Comparison of ENCODE assay signal across 9 cellular contexts in genomic region chr12:113479578-113480335, GRCh38. TPM values are rescaled to one million over a fixed set of nuclear protein-coding genes. Genes with fewer than 3 reads are reported as not detected.
DNase-seq lines count a peak whose midpoint lies in the region; TF ChIP-seq lines count a peak whose summit lies in the region.
"Had no signal": no experiment of that assay in that cellular context is flagged by ENCODE, and none has a peak within 500 bp of the region (broad histone marks: within the 10 kb centered on the region; RNA-seq: fewer than 3 reads in every experiment).

No MANE protein-coding gene starts in this region.

- CTCF ChIA-PET in OCI-LY7 (lab: Charles Lee; ENCODE audit: unreplicated experiment), result no interaction called here

- H3K4me2 ChIP-seq in OCI-LY7 (ENCODE audit: low read length), result no peak overlapping the region

- no peak overlapping the region for H3K4me3 Mint-ChIP-seq in activated T-helper 1 cell treated with anti-CD3 and anti-CD28 coated beads, Interleukin-12 subunit alpha, Interleukin-12 subunit beta, Interleukin-2, Interleukin-4 antibody, amounts not matched to agents 30 ng/mL and 10 ng/mL and 1 ng/mL, durations not matched to agents 14 hours and 24 hours and 36 hours
- no peak overlapping the region for H3K4me3 Mint-ChIP-seq in stimulated activated naive CD8-positive, alpha-beta T cell treated with anti-CD3 and anti-CD28 coated beads, Interleukin-15, Interleukin-2, amounts not matched to agents 100 ng/mL and 50 ng/mL, for 24 hours

- H3K27ac ChIP-seq in OCI-LY7 (ENCODE audit: low read depth, low read length, poor library complexity, severe bottlenecking), result no peak overlapping the region

- H3K4me3 ChIP-seq in iPS-11a (ENCODE audit: low read depth, low read length) (peak overlapping the region; percentile 20), OCI-LY7 (ENCODE audit: low read depth, low read length, poor library complexity, severe bottlenecking) (no peak overlapping the region)

- no peaks in the 10 kb centered on the region for H3K9me3 Mint-ChIP-seq in activated T-helper 1 cell treated with anti-CD3 and anti-CD28 coated beads, Interleukin-12 subunit alpha, Interleukin-12 subunit beta, Interleukin-2, Interleukin-4 antibody, amounts not matched to agents 30 ng/mL and 10 ng/mL and 1 ng/mL, durations not matched to agents 14 hours and 24 hours and 36 hours
- H3K9me3 Mint-ChIP-seq in stimulated activated naive CD8-positive, alpha-beta T cell treated with anti-CD3 and anti-CD28 coated beads, Interleukin-15, Interleukin-2, amounts not matched to agents 100 ng/mL and 50 ng/mL, for 24 hours, result no peaks in the 10 kb centered on the region

- H3K36me3 Mint-ChIP-seq in activated T-helper 1 cell treated with anti-CD3 and anti-CD28 coated beads, Interleukin-12 subunit alpha, Interleukin-12 subunit beta, Interleukin-2, Interleukin-4 antibody, amounts not matched to agents 30 ng/mL and 10 ng/mL and 1 ng/mL, durations not matched to agents 14 hours and 24 hours and 36 hours (ENCODE audit: low read depth), result peaks cover 5% of the 10 kb centered on the region
- H3K36me3 Mint-ChIP-seq in stimulated activated naive CD8-positive, alpha-beta T cell treated with anti-CD3 and anti-CD28 coated beads, Interleukin-15, Interleukin-2, amounts not matched to agents 100 ng/mL and 50 ng/mL, for 24 hours (ENCODE audit: low read depth), result no peaks in the 10 kb centered on the region

- no peaks in the 10 kb centered on the region for H3K36me3 ChIP-seq in OCI-LY7 (ENCODE audit: insufficient read depth, low read length)

- no peak for TF ChIP-seq CTCF in OCI-LY7 (conservative IDR thresholded peaks at IDR 0.05; ENCODE audit: low read length)

- no peaks in the 10 kb centered on the region; the same call in 1 of the 2 replicates for H4K20me1 ChIP-seq in OCI-LY7 (ENCODE audit: insufficient read depth, low read length)

- intact Hi-C loops in activated T-helper 1 cell treated with anti-CD3 and anti-CD28 coated beads, Interleukin-12 subunit alpha, Interleukin-12 subunit beta, Interleukin-2, Interleukin-4 antibody, amounts not matched to agents 30 ng/mL and 10 ng/mL and 1 ng/mL, durations not matched to agents 14 hours and 24 hours and 36 hours (cut with micrococcal nuclease), result loop anchor here (1.0 to 5.0 kb wide), 2 partner anchors 17 to 928 kb away; partner anchors contain the start of gene TBX5
- intact Hi-C loops in OCI-LY7 (cut with micrococcal nuclease; ENCODE audit: unreplicated experiment), result no loop called here

- POLR2A ChIA-PET in OCI-LY7 (lab: Charles Lee), result no interaction called here

- no TSS peak for BruUV-seq in OCI-LY7 (replicated peaks; lab: Mats Ljungman, UMichigan)

- peaks cover 5% of the 10 kb centered on the region for H3K4me1 Mint-ChIP-seq in activated T-helper 1 cell treated with anti-CD3 and anti-CD28 coated beads, Interleukin-12 subunit alpha, Interleukin-12 subunit beta, Interleukin-2, Interleukin-4 antibody, amounts not matched to agents 30 ng/mL and 10 ng/mL and 1 ng/mL, durations not matched to agents 14 hours and 24 hours and 36 hours (ENCODE audit: low read depth)
- H3K4me1 Mint-ChIP-seq in stimulated activated naive CD8-positive, alpha-beta T cell treated with anti-CD3 and anti-CD28 coated beads, Interleukin-15, Interleukin-2, amounts not matched to agents 100 ng/mL and 50 ng/mL, for 24 hours (ENCODE audit: low read depth), result peaks cover 6% of the 10 kb centered on the region

- no peaks in the 10 kb centered on the region for H3K79me2 ChIP-seq in OCI-LY7 (ENCODE audit: insufficient read depth, low read depth, low read length)

- H2AFZ ChIP-seq in OCI-LY7 (ENCODE audit: low read length), result no peak overlapping the region

- H3K27ac Mint-ChIP-seq in activated T-helper 1 cell treated with anti-CD3 and anti-CD28 coated beads, Interleukin-12 subunit alpha, Interleukin-12 subunit beta, Interleukin-2, Interleukin-4 antibody, amounts not matched to agents 30 ng/mL and 10 ng/mL and 1 ng/mL, durations not matched to agents 14 hours and 24 hours and 36 hours, result peak overlapping the region; percentile 74
- peak overlapping the region; percentile 48 for H3K27ac Mint-ChIP-seq in stimulated activated naive CD8-positive, alpha-beta T cell treated with anti-CD3 and anti-CD28 coated beads, Interleukin-15, Interleukin-2, amounts not matched to agents 100 ng/mL and 50 ng/mL, for 24 hours

- no peaks in the 10 kb centered on the region for H3K9me2 ChIP-seq in OCI-LY7 (ENCODE audit: insufficient read depth, low read length)

- H3K27me3 Mint-ChIP-seq in activated T-helper 1 cell treated with anti-CD3 and anti-CD28 coated beads, Interleukin-12 subunit alpha, Interleukin-12 subunit beta, Interleukin-2, Interleukin-4 antibody, amounts not matched to agents 30 ng/mL and 10 ng/mL and 1 ng/mL, durations not matched to agents 14 hours and 24 hours and 36 hours (ENCODE audit: insufficient read depth), result peaks cover 55% of the 10 kb centered on the region
- peaks cover 80% of the 10 kb centered on the region for H3K27me3 Mint-ChIP-seq in stimulated activated naive CD8-positive, alpha-beta T cell treated with anti-CD3 and anti-CD28 coated beads, Interleukin-15, Interleukin-2, amounts not matched to agents 100 ng/mL and 50 ng/mL, for 24 hours

- H3K4me1 ChIP-seq in OCI-LY7 (ENCODE audit: insufficient read depth, low read length, poor library complexity, severe bottlenecking), result no peaks in the 10 kb centered on the region

- peak; percentile 23 for DNase-seq in activated gamma-delta T cell treated with Interleukin-2 at 50 U/mL for 16 hours
- DNase-seq in activated gamma-delta T cell (lab: John Stamatoyannopoulos, UW), result no peak
- DNase-seq in activated T-helper 1 cell treated with anti-CD3 and anti-CD28 coated beads, Interleukin-12 subunit alpha, Interleukin-12 subunit beta, Interleukin-2, Interleukin-4 antibody, amounts not matched to agents 30 ng/mL and 10 ng/mL and 1 ng/mL, durations not matched to agents 14 hours and 24 hours and 36 hours (ENCODE audit: low spot score), result peak; percentile 10
- DNase-seq in NCI-H1092 (lab: John Stamatoyannopoulos, UW), result no peak
- no peak for DNase-seq in OCI-LY7 (ENCODE audit: low spot score)
- no peak for DNase-seq in NOMO-1 treated with dmso at 0.1 percent for 144 hours (lab: John Stamatoyannopoulos, UW; ENCODE audit: unreplicated experiment)
- DNase-seq: Calu3 had no signal

- H3K9me3 ChIP-seq in OCI-LY7 (ENCODE audit: low read length), result no peaks in the 10 kb centered on the region

RNA-seq across cellular contexts. Expression of gene LHX5, which starts 8.1 kb away (rescaled TPM):
- total RNA-seq in activated T-helper 1 cell treated with anti-CD3 and anti-CD28 coated beads, Interleukin-12 subunit alpha, Interleukin-12 subunit beta, Interleukin-2, Interleukin-4 antibody, amounts not matched to agents 30 ng/mL and 10 ng/mL and 1 ng/mL, durations not matched to agents 14 hours and 24 hours and 36 hours, result not detected in 2 replicates
- total RNA-seq in OCI-LY7 (2014; rRNA removed; shearing (Covaris generic)), result not detected in 2 replicates
- total RNA-seq in OCI-LY7 (2022), result not detected in 2 replicates
- total RNA-seq: Calu3 had no signal

RNA-seq across cellular contexts. Expression of gene SDSL, which starts 57.6 kb away (rescaled TPM):
- total RNA-seq in activated T-helper 1 cell treated with anti-CD3 and anti-CD28 coated beads, Interleukin-12 subunit alpha, Interleukin-12 subunit beta, Interleukin-2, Interleukin-4 antibody, amounts not matched to agents 30 ng/mL and 10 ng/mL and 1 ng/mL, durations not matched to agents 14 hours and 24 hours and 36 hours, result 0.52 and 0.54 TPM in 2 replicates
- not detected in 2 replicates for total RNA-seq in OCI-LY7 (2014; rRNA removed; shearing (Covaris generic))
- total RNA-seq in OCI-LY7 (2022), result not detected in 2 replicates

Comparison
In these comparisons a context has a peak if more than half of its experiments do, and no peak if none do; other contexts are left out.
1. DNase-seq: peak in activated gamma-delta T cell treated with Interleukin-2 at 50 U/mL for 16 hours (single experiment) and activated T-helper 1 cell treated with anti-CD3 and anti-CD28 coated beads, Interleukin-12 subunit alpha, Interleukin-12 subunit beta, Interleukin-2, Interleukin-4 antibody, amounts not matched to agents 30 ng/mL and 10 ng/mL and 1 ng/mL, durations not matched to agents 14 hours and 24 hours and 36 hours (single experiment); none in activated gamma-delta T cell (single experiment), NCI-H1092 (single experiment), OCI-LY7 (single experiment) and NOMO-1 treated with dmso at 0.1 percent for 144 hours (single experiment).